8 cellular contexts compared by ENCODE assay signal in the genomic region with DNA sequence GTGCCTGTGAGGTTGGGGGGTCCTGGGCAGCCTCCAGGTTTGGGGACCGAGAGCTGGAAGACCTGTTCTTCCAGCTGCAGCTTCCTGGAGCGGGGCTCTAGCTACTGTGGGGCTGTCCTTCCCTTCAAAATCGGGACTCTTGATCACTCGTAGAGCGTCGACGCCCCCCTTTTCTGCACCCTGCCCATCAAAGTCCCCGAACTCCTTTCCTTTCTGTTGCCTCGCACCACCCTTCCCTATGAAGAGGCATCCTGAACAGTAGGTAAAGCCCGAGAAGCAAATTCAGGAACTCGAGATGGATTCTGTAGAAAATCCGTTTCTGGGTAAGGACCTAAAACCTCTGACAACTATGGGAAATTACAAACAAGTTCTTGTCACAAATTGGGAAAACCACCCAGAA. TPM values are rescaled to one million over a fixed set of nuclear protein-coding genes. Genes with fewer than 3 reads are reported as not detected.
DNase-seq lines count a peak whose midpoint lies in the region; ATAC-seq and TF ChIP-seq lines count a peak whose summit lies in the region.

No MANE protein-coding gene starts in this region.

- in situ Hi-C loops in astrocyte of the cerebellum (cut with HindIII; ENCODE audit: low sequenced_read_pairs): no loop called here

- H3K4me1 ChIP-seq in suprapubic skin: peaks cover 28% of the 10 kb centered on the region

- H3K4me3 ChIP-seq in astrocyte of the cerebellum (ENCODE audit: low read depth, low read length) (peak overlapping the region; percentile 95), suprapubic skin (peak overlapping the region; percentile 79)

- intact Hi-C loops in left colon (cut with DNase I, micrococcal nuclease): no loop called here

- H3K27me3 ChIP-seq in suprapubic skin: no peaks in the 10 kb centered on the region

- no peaks in the 10 kb centered on the region for H3K36me3 ChIP-seq in suprapubic skin

- 0% methylated on average over 10 of the region's 12 CpGs for WGBS in suprapubic skin

- DNase-seq in NOMO-1 treated with DMSO at 0.1 percent for 48 hours (lab: John Stamatoyannopoulos, UW; ENCODE audit: unreplicated experiment): peak; percentile 14
- DNase-seq in NOMO-1 treated with dmso at 0.1 percent for 144 hours (lab: John Stamatoyannopoulos, UW; ENCODE audit: unreplicated experiment): no peak
- no peak for DNase-seq in astrocyte of the cerebellum (ENCODE audit: low read depth)
- DNase-seq in left colon: no peak
- no peak for DNase-seq in suprapubic skin (ENCODE audit: low spot score in 2 of 2)
- no peak for DNase-seq in SIG-M5 (lab: John Stamatoyannopoulos, UW)
- DNase-seq in NCI-H82 treated with DMSO at 0.1 percent for 48 hours (lab: John Stamatoyannopoulos, UW; ENCODE audit: unreplicated experiment): no peak

- peak; percentile 21 for ATAC-seq in left colon
- no peak for ATAC-seq in HG02938 (IDR thresholded peaks at IDR 0.05; ENCODE audit: unreplicated experiment)

- no peak for TF ChIP-seq EP300 in suprapubic skin (IDR thresholded peaks at IDR 0.05)

- no peak for TF ChIP-seq CTCF in astrocyte of the cerebellum (IDR thresholded peaks at IDR 0.05; ENCODE audit: low read depth, low read length, missing control alignments)
- TF ChIP-seq CTCF in suprapubic skin (IDR thresholded peaks at IDR 0.05): no peak

- TF ChIP-seq POLR2A in suprapubic skin (IDR thresholded peaks at IDR 0.05): no peak

- peak overlapping the region; percentile 92 for H3K27ac ChIP-seq in suprapubic skin

- H3K9me3 ChIP-seq in suprapubic skin: no peaks in the 10 kb centered on the region

RNA-seq across cellular contexts. Expression of gene CHP1, which starts 0.5 kb away (rescaled TPM):
- total RNA-seq in left colon (100 to 1,000 TPM; 407 to 410 TPM), suprapubic skin (100 to 1,000 TPM; 103 to 187 (median 166) TPM)

RNA-seq across cellular contexts. Expression of gene EXD1, which starts 1.0 kb away (rescaled TPM):
- total RNA-seq in left colon (not detected), suprapubic skin (under 1 TPM in 1 of 4 donors, not detected in 3; 0.32 TPM)
